1 cellular context compared by ENCODE assay signal in the genomic region with DNA sequence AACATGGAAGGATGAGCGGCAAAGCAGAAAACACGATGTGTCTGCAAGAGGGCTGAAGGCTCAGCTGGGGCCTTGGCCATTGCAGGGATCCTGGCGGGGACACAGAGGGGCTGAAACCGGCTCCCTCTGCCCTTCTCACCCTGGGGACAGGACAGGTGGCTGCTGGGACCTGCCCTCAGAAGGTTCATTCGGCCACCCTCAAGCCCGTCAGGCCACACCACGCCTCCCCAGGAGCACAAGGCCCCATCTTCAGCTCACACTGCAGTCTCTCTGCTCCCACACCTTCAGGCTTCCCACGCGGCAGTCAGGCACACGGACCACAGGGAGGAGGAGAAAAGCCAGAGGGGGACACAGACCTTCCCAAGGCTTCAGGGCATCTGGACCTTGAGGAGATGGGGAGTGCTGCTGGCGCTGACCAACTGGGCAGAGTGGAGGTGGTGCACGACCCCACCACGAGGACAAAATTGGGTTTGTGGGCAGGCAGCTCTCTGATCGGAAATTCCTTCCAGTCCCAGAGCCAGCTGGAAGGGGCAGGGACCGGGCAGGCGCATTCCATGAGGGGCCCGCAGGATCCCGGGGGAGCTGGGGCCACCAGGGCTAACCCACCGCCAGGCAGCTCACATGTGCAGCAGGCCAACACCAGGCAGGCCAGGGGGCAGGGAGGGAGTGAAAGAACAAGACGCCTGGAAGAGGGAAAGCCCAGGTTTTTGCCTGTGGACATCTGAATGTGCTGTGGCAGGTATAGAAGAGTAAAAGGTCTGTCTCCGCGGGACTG.
TF ChIP-seq lines count a peak whose summit lies in the region.

No MANE protein-coding gene starts in this region.

TF ChIP-seq in H1, 55 proteins besides CTCF, POLR2A, EP300 and RAD21:
- no peak for TF ChIP-seq SRF (IDR thresholded peaks at IDR 0.05; ENCODE audit: low read depth, low read length)
- TF ChIP-seq, protein P1, sequence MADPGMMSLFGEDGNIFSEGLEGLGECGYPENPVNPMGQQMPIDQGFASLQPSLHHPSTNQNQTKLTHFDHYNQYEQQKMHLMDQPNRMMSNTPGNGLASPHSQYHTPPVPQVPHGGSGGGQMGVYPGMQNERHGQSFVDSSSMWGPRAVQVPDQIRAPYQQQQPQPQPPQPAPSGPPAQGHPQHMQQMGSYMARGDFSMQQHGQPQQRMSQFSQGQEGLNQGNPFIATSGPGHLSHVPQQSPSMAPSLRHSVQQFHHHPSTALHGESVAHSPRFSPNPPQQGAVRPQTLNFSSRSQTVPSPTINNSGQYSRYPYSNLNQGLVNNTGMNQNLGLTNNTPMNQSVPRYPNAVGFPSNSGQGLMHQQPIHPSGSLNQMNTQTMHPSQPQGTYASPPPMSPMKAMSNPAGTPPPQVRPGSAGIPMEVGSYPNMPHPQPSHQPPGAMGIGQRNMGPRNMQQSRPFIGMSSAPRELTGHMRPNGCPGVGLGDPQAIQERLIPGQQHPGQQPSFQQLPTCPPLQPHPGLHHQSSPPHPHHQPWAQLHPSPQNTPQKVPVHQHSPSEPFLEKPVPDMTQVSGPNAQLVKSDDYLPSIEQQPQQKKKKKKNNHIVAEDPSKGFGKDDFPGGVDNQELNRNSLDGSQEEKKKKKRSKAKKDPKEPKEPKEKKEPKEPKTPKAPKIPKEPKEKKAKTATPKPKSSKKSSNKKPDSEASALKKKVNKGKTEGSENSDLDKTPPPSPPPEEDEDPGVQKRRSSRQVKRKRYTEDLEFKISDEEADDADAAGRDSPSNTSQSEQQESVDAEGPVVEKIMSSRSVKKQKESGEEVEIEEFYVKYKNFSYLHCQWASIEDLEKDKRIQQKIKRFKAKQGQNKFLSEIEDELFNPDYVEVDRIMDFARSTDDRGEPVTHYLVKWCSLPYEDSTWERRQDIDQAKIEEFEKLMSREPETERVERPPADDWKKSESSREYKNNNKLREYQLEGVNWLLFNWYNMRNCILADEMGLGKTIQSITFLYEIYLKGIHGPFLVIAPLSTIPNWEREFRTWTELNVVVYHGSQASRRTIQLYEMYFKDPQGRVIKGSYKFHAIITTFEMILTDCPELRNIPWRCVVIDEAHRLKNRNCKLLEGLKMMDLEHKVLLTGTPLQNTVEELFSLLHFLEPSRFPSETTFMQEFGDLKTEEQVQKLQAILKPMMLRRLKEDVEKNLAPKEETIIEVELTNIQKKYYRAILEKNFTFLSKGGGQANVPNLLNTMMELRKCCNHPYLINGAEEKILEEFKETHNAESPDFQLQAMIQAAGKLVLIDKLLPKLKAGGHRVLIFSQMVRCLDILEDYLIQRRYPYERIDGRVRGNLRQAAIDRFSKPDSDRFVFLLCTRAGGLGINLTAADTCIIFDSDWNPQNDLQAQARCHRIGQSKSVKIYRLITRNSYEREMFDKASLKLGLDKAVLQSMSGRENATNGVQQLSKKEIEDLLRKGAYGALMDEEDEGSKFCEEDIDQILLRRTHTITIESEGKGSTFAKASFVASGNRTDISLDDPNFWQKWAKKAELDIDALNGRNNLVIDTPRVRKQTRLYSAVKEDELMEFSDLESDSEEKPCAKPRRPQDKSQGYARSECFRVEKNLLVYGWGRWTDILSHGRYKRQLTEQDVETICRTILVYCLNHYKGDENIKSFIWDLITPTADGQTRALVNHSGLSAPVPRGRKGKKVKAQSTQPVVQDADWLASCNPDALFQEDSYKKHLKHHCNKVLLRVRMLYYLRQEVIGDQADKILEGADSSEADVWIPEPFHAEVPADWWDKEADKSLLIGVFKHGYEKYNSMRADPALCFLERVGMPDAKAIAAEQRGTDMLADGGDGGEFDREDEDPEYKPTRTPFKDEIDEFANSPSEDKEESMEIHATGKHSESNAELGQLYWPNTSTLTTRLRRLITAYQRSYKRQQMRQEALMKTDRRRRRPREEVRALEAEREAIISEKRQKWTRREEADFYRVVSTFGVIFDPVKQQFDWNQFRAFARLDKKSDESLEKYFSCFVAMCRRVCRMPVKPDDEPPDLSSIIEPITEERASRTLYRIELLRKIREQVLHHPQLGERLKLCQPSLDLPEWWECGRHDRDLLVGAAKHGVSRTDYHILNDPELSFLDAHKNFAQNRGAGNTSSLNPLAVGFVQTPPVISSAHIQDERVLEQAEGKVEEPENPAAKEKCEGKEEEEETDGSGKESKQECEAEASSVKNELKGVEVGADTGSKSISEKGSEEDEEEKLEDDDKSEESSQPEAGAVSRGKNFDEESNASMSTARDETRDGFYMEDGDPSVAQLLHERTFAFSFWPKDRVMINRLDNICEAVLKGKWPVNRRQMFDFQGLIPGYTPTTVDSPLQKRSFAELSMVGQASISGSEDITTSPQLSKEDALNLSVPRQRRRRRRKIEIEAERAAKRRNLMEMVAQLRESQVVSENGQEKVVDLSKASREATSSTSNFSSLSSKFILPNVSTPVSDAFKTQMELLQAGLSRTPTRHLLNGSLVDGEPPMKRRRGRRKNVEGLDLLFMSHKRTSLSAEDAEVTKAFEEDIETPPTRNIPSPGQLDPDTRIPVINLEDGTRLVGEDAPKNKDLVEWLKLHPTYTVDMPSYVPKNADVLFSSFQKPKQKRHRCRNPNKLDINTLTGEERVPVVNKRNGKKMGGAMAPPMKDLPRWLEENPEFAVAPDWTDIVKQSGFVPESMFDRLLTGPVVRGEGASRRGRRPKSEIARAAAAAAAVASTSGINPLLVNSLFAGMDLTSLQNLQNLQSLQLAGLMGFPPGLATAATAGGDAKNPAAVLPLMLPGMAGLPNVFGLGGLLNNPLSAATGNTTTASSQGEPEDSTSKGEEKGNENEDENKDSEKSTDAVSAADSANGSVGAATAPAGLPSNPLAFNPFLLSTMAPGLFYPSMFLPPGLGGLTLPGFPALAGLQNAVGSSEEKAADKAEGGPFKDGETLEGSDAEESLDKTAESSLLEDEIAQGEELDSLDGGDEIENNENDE (IDR thresholded peaks at IDR 0.05; ENCODE audit: insufficient replicate concordance, low read length) = no peak
- TF ChIP-seq, protein P2, sequence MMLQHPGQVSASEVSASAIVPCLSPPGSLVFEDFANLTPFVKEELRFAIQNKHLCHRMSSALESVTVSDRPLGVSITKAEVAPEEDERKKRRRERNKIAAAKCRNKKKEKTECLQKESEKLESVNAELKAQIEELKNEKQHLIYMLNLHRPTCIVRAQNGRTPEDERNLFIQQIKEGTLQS (IDR thresholded peaks at IDR 0.05; ENCODE audit: insufficient read depth, low read depth, low read length) = no peak
- TF ChIP-seq MAFK (IDR thresholded peaks at IDR 0.05; ENCODE audit: low read depth, low read length) = no peak
- TF ChIP-seq, protein P3, sequence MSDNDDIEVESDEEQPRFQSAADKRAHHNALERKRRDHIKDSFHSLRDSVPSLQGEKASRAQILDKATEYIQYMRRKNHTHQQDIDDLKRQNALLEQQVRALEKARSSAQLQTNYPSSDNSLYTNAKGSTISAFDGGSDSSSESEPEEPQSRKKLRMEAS (IDR thresholded peaks at IDR 0.05) = no peak
- no peak for TF ChIP-seq KDM1A (IDR thresholded peaks at IDR 0.05; ENCODE audit: borderline replicate concordance, low read length)
- no peak for TF ChIP-seq RXRA (IDR thresholded peaks at IDR 0.05; ENCODE audit: insufficient read depth, low read depth, low read length)
- TF ChIP-seq, protein P4, sequence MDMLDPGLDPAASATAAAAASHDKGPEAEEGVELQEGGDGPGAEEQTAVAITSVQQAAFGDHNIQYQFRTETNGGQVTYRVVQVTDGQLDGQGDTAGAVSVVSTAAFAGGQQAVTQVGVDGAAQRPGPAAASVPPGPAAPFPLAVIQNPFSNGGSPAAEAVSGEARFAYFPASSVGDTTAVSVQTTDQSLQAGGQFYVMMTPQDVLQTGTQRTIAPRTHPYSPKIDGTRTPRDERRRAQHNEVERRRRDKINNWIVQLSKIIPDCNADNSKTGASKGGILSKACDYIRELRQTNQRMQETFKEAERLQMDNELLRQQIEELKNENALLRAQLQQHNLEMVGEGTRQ (IDR thresholded peaks at IDR 0.05; ENCODE audit: low read length) = no peak
- no peak for TF ChIP-seq SP1 (IDR thresholded peaks at IDR 0.05; ENCODE audit: low read depth, low read length)
- no peak for TF ChIP-seq CHD1 (IDR thresholded peaks at IDR 0.05; ENCODE audit: low read depth, low read length)
- no peak for TF ChIP-seq SIRT6 (IDR thresholded peaks at IDR 0.05; ENCODE audit: low read length)
